Comparison of ENCODE assay signal across 27 cellular contexts in genomic region chr4:142773505-142773904, GRCh38.
"Had no signal": no experiment of that assay in that cellular context is flagged by ENCODE, and none has a peak within 500 bp of the region (broad histone marks: within the 10 kb centered on the region; RNA-seq: fewer than 3 reads in every experiment).

No MANE protein-coding gene starts in this region.

- H3K27ac Mint-ChIP-seq: natural killer cell; nephron; neural progenitor cell; progenitor cell of endocrine pancreas; stimulated activated effector memory CD8-positive, alpha-beta T cell treated with anti-CD3 and anti-CD28 coated beads, Interleukin-12 subunit alpha, Interleukin-12 subunit beta, amount 100 ng/mL, for 72 hours; stimulated activated naive B cell treated with anti-CD40 and anti-IgM and Interleukin-4, amounts not matched to agents 10 μg/mL and 1 μg/mL and 100 μg/mL, for 72 hours; stimulated activated naive CD8-positive, alpha-beta T cell treated with anti-CD3 and anti-CD28 coated beads, Interleukin-15, Interleukin-2, amounts not matched to agents 100 ng/mL and 50 ng/mL, for 24 hours; type B pancreatic cell had no signal

- H3K9me3 Mint-ChIP-seq: nephron; neural progenitor cell; stimulated activated effector memory CD8-positive, alpha-beta T cell treated with anti-CD3 and anti-CD28 coated beads, Interleukin-12 subunit alpha, Interleukin-12 subunit beta, amount 100 ng/mL, for 72 hours; stimulated activated naive B cell treated with anti-CD40 and anti-IgM and Interleukin-4, amounts not matched to agents 10 μg/mL and 1 μg/mL and 100 μg/mL, for 72 hours; stimulated activated naive CD8-positive, alpha-beta T cell treated with anti-CD3 and anti-CD28 coated beads, Interleukin-15, Interleukin-2, amounts not matched to agents 100 ng/mL and 50 ng/mL, for 24 hours; type B pancreatic cell had no signal

- H3K27me3 Mint-ChIP-seq: progenitor cell of endocrine pancreas; stimulated activated naive B cell treated with anti-CD40 and anti-IgM and Interleukin-4, amounts not matched to agents 10 μg/mL and 1 μg/mL and 100 μg/mL, for 72 hours; stimulated activated naive CD8-positive, alpha-beta T cell treated with anti-CD3 and anti-CD28 coated beads, Interleukin-15, Interleukin-2, amounts not matched to agents 100 ng/mL and 50 ng/mL, for 24 hours; type B pancreatic cell had no signal

- ATAC-seq: natural killer cell; psoas muscle; right cardiac atrium; right lobe of liver; stimulated activated effector memory CD8-positive, alpha-beta T cell treated with anti-CD3 and anti-CD28 coated beads, Interleukin-12 subunit alpha, Interleukin-12 subunit beta, amount 100 ng/mL, for 72 hours; stimulated activated naive B cell treated with anti-CD40 and anti-IgM and Interleukin-4, amounts not matched to agents 10 μg/mL and 1 μg/mL and 100 μg/mL, for 72 hours; upper lobe of right lung had no signal

- H3K4me1 Mint-ChIP-seq: nephron; stimulated activated effector memory CD8-positive, alpha-beta T cell treated with anti-CD3 and anti-CD28 coated beads, Interleukin-12 subunit alpha, Interleukin-12 subunit beta, amount 100 ng/mL, for 72 hours; stimulated activated naive B cell treated with anti-CD40 and anti-IgM and Interleukin-4, amounts not matched to agents 10 μg/mL and 1 μg/mL and 100 μg/mL, for 72 hours had no signal

- H3K36me3 Mint-ChIP-seq: natural killer cell; neural progenitor cell; stimulated activated effector memory CD8-positive, alpha-beta T cell treated with anti-CD3 and anti-CD28 coated beads, Interleukin-12 subunit alpha, Interleukin-12 subunit beta, amount 100 ng/mL, for 72 hours; stimulated activated naive B cell treated with anti-CD40 and anti-IgM and Interleukin-4, amounts not matched to agents 10 μg/mL and 1 μg/mL and 100 μg/mL, for 72 hours; type B pancreatic cell had no signal

- DNase-seq: natural killer cell; occipital lobe; ovary; posterior cingulate gyrus; psoas muscle; right cardiac atrium; right lobe of liver; sigmoid colon; small intestine; stimulated activated CD4-positive, alpha-beta T cell treated with anti-CD3 and anti-CD28 coated beads, Interleukin-15, amount 100 ng/mL, for 24 hours; stimulated activated CD4-positive, alpha-beta T cell treated with anti-CD3 and anti-CD28 coated beads, Interleukin-2, amount 100 ng/mL, for 24 hours; stimulated activated CD4-positive, alpha-beta T cell treated with anti-CD3 and anti-CD28 coated beads, Interleukin-2, amount 100 ng/mL, for 48 hours; stimulated activated CD4-positive, alpha-beta T cell treated with anti-CD3 and anti-CD28 coated beads, Interleukin-4, amount 100 ng/mL, for 24 hours; stimulated activated naive B cell treated with anti-CD40 and anti-IgM and Interleukin-4, amounts not matched to agents 10 μg/mL and 1 μg/mL and 100 μg/mL, for 72 hours; stimulated activated naive CD4-positive, alpha-beta T cell treated with Interleukin-2 at 50 U/mL for 16 hours; stomach; testis; tibial artery; transverse colon; upper lobe of right lung; uterus had no signal

- H3K4me3 Mint-ChIP-seq: natural killer cell; nephron; neural progenitor cell; stimulated activated effector memory CD8-positive, alpha-beta T cell treated with anti-CD3 and anti-CD28 coated beads, Interleukin-12 subunit alpha, Interleukin-12 subunit beta, amount 100 ng/mL, for 72 hours; stimulated activated naive B cell treated with anti-CD40 and anti-IgM and Interleukin-4, amounts not matched to agents 10 μg/mL and 1 μg/mL and 100 μg/mL, for 72 hours; stimulated activated naive CD8-positive, alpha-beta T cell treated with anti-CD3 and anti-CD28 coated beads, Interleukin-15, Interleukin-2, amounts not matched to agents 100 ng/mL and 50 ng/mL, for 24 hours; type B pancreatic cell had no signal
